In genomic region chr12:120335447-120335846, GRCh38 we compare ENCODE assay signal across 8 cellular contexts. TPM values are rescaled to one million over a fixed set of nuclear protein-coding genes. Genes with fewer than 3 reads are reported as not detected.
DNase-seq lines count a peak whose midpoint lies in the region; FAIRE-seq and TF ChIP-seq lines count a peak whose summit lies in the region.
"Not testable (repeated sequence)": the region's sequence is repeated elsewhere in the genome, so short reads cannot be mapped to it uniquely, and the experiment has no call there.

No MANE protein-coding gene starts in this region.

- not testable (repeated sequence) for H2BK120ac ChIP-seq in mesenchymal stem cell (ENCODE audit: low read depth, low read length)

- H3K36me3 Mint-ChIP-seq in T-helper 2 cell treated with Interferon-gamma antibody and Interleukin-4, amounts not matched to agents 5 μg/mL and 100 μg/mL, for 36 hours (ENCODE audit: low read depth), result not testable (repeated sequence)

- not testable (repeated sequence) for H3K14ac ChIP-seq in mesenchymal stem cell (ENCODE audit: low read length in 2 of 2)

- not testable (repeated sequence) for H2BK5ac ChIP-seq in mesenchymal stem cell (ENCODE audit: low read depth, low read length, poor library complexity, severe bottlenecking)

- not testable (repeated sequence) for H3K27ac ChIP-seq in adrenal gland; mesenchymal stem cell (ENCODE audit: low read length, poor library complexity, severe bottlenecking)

- H3K9me3 ChIP-seq in adrenal gland (replicated peaks in 1 of 3); mesenchymal stem cell (ENCODE audit: control insufficient read depth, low read length): not testable (repeated sequence)

- not testable (repeated sequence) for H4K91ac ChIP-seq in mesenchymal stem cell (ENCODE audit: low read length)

- not testable (repeated sequence) for H3K4me1 ChIP-seq in adrenal gland (replicated peaks in 1 of 2); mesenchymal stem cell (ENCODE audit: control insufficient read depth, insufficient read depth, low read depth, low read length)

- not testable (repeated sequence) for H2AFZ ChIP-seq in mesenchymal stem cell (ENCODE audit: low read depth, low read length)

- not testable (repeated sequence) for H3K27me3 Mint-ChIP-seq in T-helper 2 cell treated with Interferon-gamma antibody and Interleukin-4, amounts not matched to agents 5 μg/mL and 100 μg/mL, for 36 hours (ENCODE audit: low read depth)

- peak; percentile 60 for FAIRE-seq in GM19239 (lab: Jason Lieb, UNC)

- WGBS in adrenal gland, 4 donors, result 22 to 26% (median 23%) methylated on average over 12 of the region's 12 CpGs
- WGBS in mesenchymal stem cell, result 23% methylated on average over 9 of the region's 12 CpGs

- H3K4me2 ChIP-seq in mesenchymal stem cell (ENCODE audit: low read length, poor library complexity, severe bottlenecking), result not testable (repeated sequence)

- TF ChIP-seq POLR2A in adrenal gland (IDR thresholded peaks at IDR 0.05), result not testable (repeated sequence)

- H2BK12ac ChIP-seq in mesenchymal stem cell (ENCODE audit: low read length in 2 of 2), result not testable (repeated sequence)

- H3K4ac ChIP-seq in mesenchymal stem cell (ENCODE audit: low read depth in 1 of 2, low read length in 2 of 2), result not testable (repeated sequence)

- H2BK15ac ChIP-seq in mesenchymal stem cell (ENCODE audit: low read depth, poor library complexity, severe bottlenecking), result not testable (repeated sequence)

- not testable (repeated sequence) for H3K27me3 ChIP-seq in adrenal gland
- H3K27me3 ChIP-seq in mesenchymal stem cell (ENCODE audit: control insufficient read depth in 1 of 2, insufficient read depth in 1 of 2, low read length in 2 of 2), result peaks cover 11 to 34% of the 10 kb centered on the region in 2 experiments

- H3K4me3 Mint-ChIP-seq in T-helper 2 cell treated with Interferon-gamma antibody and Interleukin-4, amounts not matched to agents 5 μg/mL and 100 μg/mL, for 36 hours, result not testable (repeated sequence)

- H3K4me1 Mint-ChIP-seq in T-helper 2 cell treated with Interferon-gamma antibody and Interleukin-4, amounts not matched to agents 5 μg/mL and 100 μg/mL, for 36 hours (ENCODE audit: low read depth), result not testable (repeated sequence)

- H3K4me3 ChIP-seq in AG10803 (ENCODE audit: low read length); adrenal gland; fibroblast of villous mesenchyme (ENCODE audit: low read depth, low read length); mesenchymal stem cell (ENCODE audit: insufficient read depth in 1 of 2, low read depth in 1 of 2, low read length in 2 of 2): not testable (repeated sequence)

- not testable (repeated sequence) for H3K79me1 ChIP-seq in mesenchymal stem cell (replicated peaks; ENCODE audit: low read length, poor library complexity, severe bottlenecking)

- TF ChIP-seq CTCF in AG10803 (conservative IDR thresholded peaks at IDR 0.05; ENCODE audit: low read length) (peak; percentile 70), adrenal gland (IDR thresholded peaks at IDR 0.05) (peak; percentile 43 to 66 (median 61)), fibroblast of villous mesenchyme (IDR thresholded peaks at IDR 0.05; ENCODE audit: insufficient read depth, low read depth, low read length) (peak; percentile 68)

- not testable (repeated sequence) for H3K36me3 ChIP-seq in adrenal gland (replicated peaks in 1 of 2); mesenchymal stem cell (ENCODE audit: control insufficient read depth in 1 of 2, insufficient read depth in 2 of 2, low read depth in 1 of 2, low read length in 2 of 2)

- H3K18ac ChIP-seq in mesenchymal stem cell (ENCODE audit: low read depth in 1 of 2, low read length in 2 of 2), result not testable (repeated sequence)

- DNase-seq in AG10803 (ENCODE audit: low read depth) (peak; percentile 33), NCI-H2196 (lab: John Stamatoyannopoulos, UW; ENCODE audit: unreplicated experiment) (peak; percentile 55), adrenal gland (peak; percentile 55 to 90 (median 73)), fibroblast of villous mesenchyme (ENCODE audit: low read depth) (peak; percentile 33), mesenchymal stem cell (peak; percentile 56)
- not testable (repeated sequence) for DNase-seq in GM19239 (ENCODE audit: insufficient read length, low spot score)
- peak; percentile 27 for DNase-seq in T-helper 2 cell treated with Interferon-gamma antibody and Interleukin-4, amounts not matched to agents 5 μg/mL and 100 μg/mL, for 36 hours (ENCODE audit: low spot score)
- peak; percentile 23 to 61 for DNase-seq in stimulated activated CD4-positive, alpha-beta T cell treated with anti-CD3 and anti-CD28 coated beads, Interleukin-2, amount 100 ng/mL, for 24 hours

- intact Hi-C loops in adrenal gland (cut with DNase I), result not testable (repeated sequence)

- peaks cover 18% of the 10 kb centered on the region for H3K9me3 Mint-ChIP-seq in T-helper 2 cell treated with Interferon-gamma antibody and Interleukin-4, amounts not matched to agents 5 μg/mL and 100 μg/mL, for 36 hours

- not testable (repeated sequence) for H3K23ac ChIP-seq in mesenchymal stem cell (ENCODE audit: low read length in 2 of 2)

- not testable (repeated sequence) for H4K8ac ChIP-seq in mesenchymal stem cell (ENCODE audit: low read length)

- not testable (repeated sequence) for H3K27ac Mint-ChIP-seq in T-helper 2 cell treated with Interferon-gamma antibody and Interleukin-4, amounts not matched to agents 5 μg/mL and 100 μg/mL, for 36 hours

- not testable (repeated sequence) for H2AK5ac ChIP-seq in mesenchymal stem cell (ENCODE audit: low read length, severe bottlenecking)

- H3K9ac ChIP-seq in mesenchymal stem cell (ENCODE audit: low read length), result not testable (repeated sequence)

RNA-seq across cellular contexts. Expression of gene PLA2G1B, which starts 7.9 kb away (rescaled TPM):
- 1 to 10 TPM in 7 of 8 donors, not detected in 1; 1.3 to 7.4 (median 4.4) TPM for total RNA-seq in adrenal gland
- polyA plus RNA-seq in adrenal gland, result 10 to 100 TPM in 1 of 3 donors, 1 to 10 TPM in 2; 4.0 to 18.7 (median 4.9) TPM
- total RNA-seq in fibroblast of villous mesenchyme, result not detected in 2 replicates
- 0.18 TPM for polyA plus RNA-seq in mesenchymal stem cell (2013, experiment 1 of 2)
- polyA plus RNA-seq in mesenchymal stem cell (2013, experiment 2 of 2), result not detected

RNA-seq across cellular contexts. Expression of gene SIRT4, which starts 33.3 kb away (rescaled TPM):
- total RNA-seq in adrenal gland, result 10 to 100 TPM in 1 of 8 donors, 1 to 10 TPM in 7; 1.9 to 10.3 (median 5.4) TPM
- polyA plus RNA-seq in adrenal gland, result 1 to 10 TPM; 2.9 to 5.1 (median 3.6) TPM
- total RNA-seq in fibroblast of villous mesenchyme, result 1.3 and 1.6 TPM in 2 replicates
- 0.99 TPM for polyA plus RNA-seq in mesenchymal stem cell (2013, experiment 1 of 2)
- polyA plus RNA-seq in mesenchymal stem cell (2013, experiment 2 of 2), result 0.85 TPM

RNA-seq across cellular contexts. Expression of gene MSI1, which starts 33.5 kb away (rescaled TPM):
- total RNA-seq in adrenal gland, result 10 to 100 TPM in 3 of 8 donors, 1 to 10 TPM in 4, under 1 TPM in 1; 0.87 to 24.2 (median 8.4) TPM
- polyA plus RNA-seq in adrenal gland, result 1 to 10 TPM in 2 of 3 donors, under 1 TPM in 1; 0.88 to 8.8 (median 6.6) TPM
- not detected in 2 replicates for total RNA-seq in fibroblast of villous mesenchyme
- polyA plus RNA-seq in mesenchymal stem cell (2013, experiment 1 of 2), result 0.06 TPM
- polyA plus RNA-seq in mesenchymal stem cell (2013, experiment 2 of 2), result 0.03 TPM

RNA-seq across cellular contexts. Expression of gene RNU4-1, which starts 42.4 kb away (rescaled TPM):
- total RNA-seq in adrenal gland (1,000 to 10,000 TPM in 4 of 8 donors, under 1 TPM in 3, not detected in 1; under 0.01 to 2,678 (median 1,544) TPM), fibroblast of villous mesenchyme (under 0.01 TPM in 2 replicates)
- polyA plus RNA-seq in adrenal gland, result not detected
- polyA plus RNA-seq in mesenchymal stem cell (2013, experiment 1 of 2), result not detected
- not detected for polyA plus RNA-seq in mesenchymal stem cell (2013, experiment 2 of 2)

RNA-seq across cellular contexts. Expression of gene RNU4-2, which starts 43.7 kb away (rescaled TPM):
- total RNA-seq in adrenal gland (1,000 to 10,000 TPM in 4 of 8 donors, under 1 TPM in 4; under 0.01 to 8,354 (median 2,408) TPM), fibroblast of villous mesenchyme (under 0.01 TPM in 2 replicates)
- not detected for polyA plus RNA-seq in adrenal gland
- not detected for polyA plus RNA-seq in mesenchymal stem cell (2013, experiment 1 of 2)
- polyA plus RNA-seq in mesenchymal stem cell (2013, experiment 2 of 2), result not detected
